8 cellular contexts compared by ENCODE assay signal in the genomic region with DNA sequence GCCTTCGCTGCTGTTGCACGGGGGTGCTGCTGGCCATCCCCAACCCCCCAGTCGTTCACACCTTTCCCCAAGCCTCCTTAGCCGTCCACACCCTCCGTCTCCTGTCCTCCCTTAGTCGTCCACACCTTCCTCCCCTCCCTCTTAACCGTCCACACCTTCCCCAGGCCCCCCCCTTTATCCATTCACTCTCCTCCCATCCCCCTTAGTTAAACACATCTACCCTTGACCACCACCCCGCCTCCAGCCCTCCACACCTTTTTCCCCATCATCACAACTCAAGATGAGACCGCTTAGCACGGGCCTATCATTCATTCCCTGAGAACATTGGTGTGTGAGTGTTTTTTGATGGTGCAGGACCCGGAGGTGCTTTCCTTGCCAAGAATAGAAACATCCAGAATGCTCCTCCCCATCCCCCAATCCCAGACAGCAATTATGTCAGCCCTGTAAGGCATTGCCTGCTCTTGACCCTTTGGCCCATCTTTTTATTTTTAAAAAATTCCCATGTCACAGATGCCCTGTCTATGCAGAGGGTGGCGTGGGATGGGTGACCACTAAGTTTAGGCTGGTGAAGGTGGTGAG. TPM values are rescaled to one million over a fixed set of nuclear protein-coding genes. Genes with fewer than 3 reads are reported as not detected.
A peak's percentile ranks its signal among the peaks of the same experiment; 100 is the strongest.
DNase-seq lines count a peak whose midpoint lies in the region; ATAC-seq and TF ChIP-seq lines count a peak whose summit lies in the region.

No MANE protein-coding gene starts in this region.

- peaks cover 10% of the 10 kb centered on the region for H3K36me3 Mint-ChIP-seq in activated naive CD4-positive, alpha-beta T cell treated with anti-CD3 and anti-CD28 coated beads for 36 hours (ENCODE audit: low read depth)
- peaks cover 22% of the 10 kb centered on the region for H3K36me3 Mint-ChIP-seq in activated naive CD4-positive, alpha-beta T cell treated with anti-CD3 and anti-CD28 coated beads, Interleukin-2, amount 10 ng/mL, durations not matched to agents 7 days and 5 days

- H3K4me3 ChIP-seq in iPS-15b (ENCODE audit: low read depth, low read length) (peak overlapping the region; percentile 81), gastrocnemius medialis (peak overlapping the region; percentile 72 to 87 (median 86))

- no peaks in the 10 kb centered on the region for H3K9me3 ChIP-seq in iPS-15b (ENCODE audit: control insufficient read depth, insufficient read depth, low read length)
- H3K9me3 ChIP-seq in gastrocnemius medialis, result no peaks in the 10 kb centered on the region

- in situ Hi-C loops in gastrocnemius medialis (cut with MboI; ENCODE audit: low sequenced_read_pairs in 4 of 4), result loop anchor here in 1 of 4 donors (10.0 kb wide), 2 partner anchors 130 to 210 kb away; partner anchors contain the start of genes BRD7 and CNEP1R1

- H3K4me3 Mint-ChIP-seq in activated naive CD4-positive, alpha-beta T cell treated with anti-CD3 and anti-CD28 coated beads for 36 hours, result peak overlapping the region; percentile 80
- H3K4me3 Mint-ChIP-seq in activated naive CD4-positive, alpha-beta T cell treated with anti-CD3 and anti-CD28 coated beads, Interleukin-2, amount 10 ng/mL, durations not matched to agents 7 days and 5 days, result peak overlapping the region; percentile 81

- peak overlapping the region; percentile 63 to 97 (median 86) for H3K27ac ChIP-seq in gastrocnemius medialis

- H3K27me3 ChIP-seq in iPS-15b (ENCODE audit: control insufficient read depth, insufficient read depth, low read length) (no peaks in the 10 kb centered on the region), gastrocnemius medialis (no peaks in the 10 kb centered on the region)

- DNase-seq in activated naive CD4-positive, alpha-beta T cell treated with anti-CD3 and anti-CD28 coated beads for 36 hours, result peak; percentile 53
- DNase-seq in activated naive CD4-positive, alpha-beta T cell treated with anti-CD3 and anti-CD28 coated beads, Interleukin-2, amount 50 U/mL, for 16 hours, result no peak
- DNase-seq in activated naive CD4-positive, alpha-beta T cell treated with anti-CD3 and anti-CD28 coated beads, Interleukin-2, amount 10 ng/mL, durations not matched to agents 7 days and 5 days, result peak; percentile 37
- DNase-seq in gastrocnemius medialis (no peak), SIG-M5 treated with dmso at 0.1 percent for 504 hours (lab: John Stamatoyannopoulos, UW; ENCODE audit: unreplicated experiment) (no peak), NCI-H2196 (lab: John Stamatoyannopoulos, UW; ENCODE audit: unreplicated experiment) (no peak), amniotic stem cell (lab: John Stamatoyannopoulos, UW) (no peak)

- no peak for ATAC-seq in gastrocnemius medialis

- H3K4me1 Mint-ChIP-seq in activated naive CD4-positive, alpha-beta T cell treated with anti-CD3 and anti-CD28 coated beads for 36 hours (ENCODE audit: low read depth), result peaks cover 48% of the 10 kb centered on the region
- peaks cover 57% of the 10 kb centered on the region for H3K4me1 Mint-ChIP-seq in activated naive CD4-positive, alpha-beta T cell treated with anti-CD3 and anti-CD28 coated beads, Interleukin-2, amount 10 ng/mL, durations not matched to agents 7 days and 5 days

- TF ChIP-seq POLR2A in gastrocnemius medialis (IDR thresholded peaks at IDR 0.05), result no peak

- intact Hi-C loops in activated naive CD4-positive, alpha-beta T cell treated with anti-CD3 and anti-CD28 coated beads for 36 hours (cut with micrococcal nuclease), result loop anchor here (2.0 to 5.0 kb wide), 4 partner anchors 112 to 1542 kb away; partner anchors contain the start of genes ADCY7, N4BP1 and ZNF423
- intact Hi-C loops in gastrocnemius medialis (cut with DNase I; ENCODE audit: low total_unique reads), result loop anchor here (2.0 to 10.0 kb wide), 3 partner anchors 56 to 490 kb away; partner anchors contain the start of gene BRD7

- peaks cover 5% of the 10 kb centered on the region for H3K4me1 ChIP-seq in iPS-15b (ENCODE audit: control insufficient read depth, insufficient read depth, low read length)
- peaks cover 32 to 54% of the 10 kb centered on the region in 2 donors for H3K4me1 ChIP-seq in gastrocnemius medialis

- no peaks in the 10 kb centered on the region for H3K9me3 Mint-ChIP-seq in activated naive CD4-positive, alpha-beta T cell treated with anti-CD3 and anti-CD28 coated beads for 36 hours
- no peaks in the 10 kb centered on the region for H3K9me3 Mint-ChIP-seq in activated naive CD4-positive, alpha-beta T cell treated with anti-CD3 and anti-CD28 coated beads, Interleukin-2, amount 10 ng/mL, durations not matched to agents 7 days and 5 days

- no peak for TF ChIP-seq CTCF in gastrocnemius medialis (IDR thresholded peaks at IDR 0.05 in 4 of 5, conservative IDR thresholded peaks at IDR 0.05 in 1 of 5)

- CTCF ChIA-PET in activated naive CD4-positive, alpha-beta T cell treated with anti-CD3 and anti-CD28 coated beads for 36 hours (lab: Charles Lee), result interaction anchor here (1.1 to 1.8 kb wide), 4 partner anchors 56 to 196 kb away, joined by 3 to 8 read pairs (median 4); partner anchors contain the start of gene CNEP1R1
- CTCF ChIA-PET in activated naive CD4-positive, alpha-beta T cell treated with anti-CD3 and anti-CD28 coated beads, Interleukin-2, amount 10 ng/mL, durations not matched to agents 7 days and 5 days (lab: Charles Lee), result interaction anchor here (0.8 to 2.3 kb wide), 3 partner anchors 54 to 86 kb away, joined by 3 to 10 read pairs (median 10); no protein-coding TSS in a partner anchor

- H3K36me3 ChIP-seq in iPS-15b (ENCODE audit: control insufficient read depth, insufficient read depth, low read length) (no peaks in the 10 kb centered on the region), gastrocnemius medialis (no peaks in the 10 kb centered on the region)

- peak overlapping the region; percentile 73 for H3K27ac Mint-ChIP-seq in activated naive CD4-positive, alpha-beta T cell treated with anti-CD3 and anti-CD28 coated beads for 36 hours
- H3K27ac Mint-ChIP-seq in activated naive CD4-positive, alpha-beta T cell treated with anti-CD3 and anti-CD28 coated beads, Interleukin-2, amount 10 ng/mL, durations not matched to agents 7 days and 5 days, result peak overlapping the region; percentile 83

- H3K27me3 Mint-ChIP-seq in activated naive CD4-positive, alpha-beta T cell treated with anti-CD3 and anti-CD28 coated beads for 36 hours (ENCODE audit: low read depth), result no peaks in the 10 kb centered on the region
- no peaks in the 10 kb centered on the region for H3K27me3 Mint-ChIP-seq in activated naive CD4-positive, alpha-beta T cell treated with anti-CD3 and anti-CD28 coated beads, Interleukin-2, amount 10 ng/mL, durations not matched to agents 7 days and 5 days

- H3K9ac ChIP-seq in iPS-15b (ENCODE audit: low read depth, low read length), result peak overlapping the region; percentile 47

RNA-seq across cellular contexts. Expression of gene TENT4B, which starts 1.4 kb away (rescaled TPM):
- total RNA-seq in activated naive CD4-positive, alpha-beta T cell treated with anti-CD3 and anti-CD28 coated beads for 36 hours, result 10 to 100 TPM; 17.9 to 18.4 TPM
- 10 to 100 TPM in 1 of 4 donors, 1 to 10 TPM in 3; 5.7 to 12.2 (median 7.0) TPM for total RNA-seq in gastrocnemius medialis

Comparison
In these comparisons a context has a peak if more than half of its experiments do, and no peak if none do; other contexts are left out.
1. DNase-seq: peak in activated naive CD4-positive, alpha-beta T cell treated with anti-CD3 and anti-CD28 coated beads for 36 hours (single experiment) and activated naive CD4-positive, alpha-beta T cell treated with anti-CD3 and anti-CD28 coated beads, Interleukin-2, amount 10 ng/mL, durations not matched to agents 7 days and 5 days (single experiment); none in activated naive CD4-positive, alpha-beta T cell treated with anti-CD3 and anti-CD28 coated beads, Interleukin-2, amount 50 U/mL, for 16 hours (single experiment), gastrocnemius medialis (0 of 2), SIG-M5 treated with dmso at 0.1 percent for 504 hours (single experiment), NCI-H2196 (single experiment) and amniotic stem cell (single experiment).